ENCODE assay signal across 20 cellular contexts in the genomic region with DNA sequence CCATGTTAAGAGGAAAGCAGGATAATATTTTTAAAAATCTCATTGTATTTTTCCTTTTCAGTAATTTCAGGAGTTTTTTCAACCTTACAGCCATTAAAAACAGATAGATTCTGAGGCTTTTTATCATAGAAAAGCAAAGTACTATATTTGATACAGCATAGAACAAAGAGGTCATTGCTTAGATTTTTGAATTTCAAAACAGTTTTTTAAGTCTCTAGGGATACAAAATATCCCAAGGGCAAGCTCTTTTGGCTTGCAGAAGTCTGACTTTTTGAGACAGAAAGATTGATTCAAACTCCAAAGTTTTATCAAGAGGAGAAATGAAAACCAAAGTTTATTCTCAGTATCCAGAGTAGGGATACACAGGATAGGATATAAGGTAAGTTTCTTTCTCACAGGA. TPM values are rescaled to one million over a fixed set of nuclear protein-coding genes. Genes with fewer than 3 reads are reported as not detected.
"Had no signal": no experiment of that assay in that cellular context is flagged by ENCODE, and none has a peak within 500 bp of the region (broad histone marks: within the 10 kb centered on the region; RNA-seq: fewer than 3 reads in every experiment).

No MANE protein-coding gene starts in this region.

- DNase-seq: effector CD4-positive, alpha-beta T cell; endodermal cell; erythroblast; heart right ventricle; hypothalamus; kidney glomerular epithelial cell; naive thymus-derived CD4-positive, alpha-beta T cell; nephron progenitor cell; posterior cingulate gyrus; spleen; stimulated activated CD4-positive, alpha-beta T cell treated with anti-CD3 and anti-CD28 coated beads, Interleukin-15, amount 100 ng/mL, for 24 hours; stimulated activated CD4-positive, alpha-beta T cell treated with anti-CD3 and anti-CD28 coated beads, Interleukin-1b, Interleukin-23, amount 100 ng/mL, for 48 hours; stimulated activated CD4-positive, alpha-beta T cell treated with anti-CD3 and anti-CD28 coated beads, Interleukin-4, amount 100 ng/mL, for 24 hours; tibial artery; upper lobe of left lung; uterus had no signal

- H3K4me1 Mint-ChIP-seq: endodermal cell, nephron progenitor cell had no signal

- H3K9me3 Mint-ChIP-seq: endodermal cell; naive thymus-derived CD4-positive, alpha-beta T cell; nephron progenitor cell; stimulated activated memory B cell treated with anti-CD40 and anti-IgM and Interleukin-4, amounts not matched to agents 10 μg/mL and 1 μg/mL and 100 μg/mL, for 72 hours; stimulated activated naive CD8-positive, alpha-beta T cell treated with anti-CD3 and anti-CD28 coated beads, Interleukin-15, Interleukin-2, amounts not matched to agents 100 ng/mL and 50 ng/mL, for 24 hours had no signal

- H3K27ac ChIP-seq: heart right ventricle, spleen, tibial artery, upper lobe of left lung, uterus had no signal

- H3K27ac Mint-ChIP-seq: endodermal cell; naive thymus-derived CD4-positive, alpha-beta T cell; nephron progenitor cell; stimulated activated memory B cell treated with anti-CD40 and anti-IgM and Interleukin-4, amounts not matched to agents 10 μg/mL and 1 μg/mL and 100 μg/mL, for 72 hours; stimulated activated naive CD8-positive, alpha-beta T cell treated with anti-CD3 and anti-CD28 coated beads, Interleukin-15, Interleukin-2, amounts not matched to agents 100 ng/mL and 50 ng/mL, for 24 hours had no signal

- H3K27me3 Mint-ChIP-seq: stimulated activated memory B cell treated with anti-CD40 and anti-IgM and Interleukin-4, amounts not matched to agents 10 μg/mL and 1 μg/mL and 100 μg/mL, for 72 hours had no signal

- H3K9me3 ChIP-seq: heart right ventricle, spleen, tibial artery, upper lobe of left lung, uterus had no signal

- H3K4me3 ChIP-seq: heart right ventricle, spleen, tibial artery, upper lobe of left lung, uterus had no signal

- H3K4me3 Mint-ChIP-seq: endodermal cell; naive thymus-derived CD4-positive, alpha-beta T cell; nephron progenitor cell; stimulated activated memory B cell treated with anti-CD40 and anti-IgM and Interleukin-4, amounts not matched to agents 10 μg/mL and 1 μg/mL and 100 μg/mL, for 72 hours; stimulated activated naive CD8-positive, alpha-beta T cell treated with anti-CD3 and anti-CD28 coated beads, Interleukin-15, Interleukin-2, amounts not matched to agents 100 ng/mL and 50 ng/mL, for 24 hours had no signal

- ATAC-seq: heart right ventricle; naive thymus-derived CD4-positive, alpha-beta T cell; sciatic nerve; stimulated activated memory B cell treated with anti-CD40 and anti-IgM and Interleukin-4, amounts not matched to agents 10 μg/mL and 1 μg/mL and 100 μg/mL, for 72 hours had no signal

- H3K27me3 ChIP-seq: heart right ventricle, spleen, tibial artery, upper lobe of left lung, uterus had no signal

- H3K36me3 ChIP-seq: heart right ventricle, spleen, tibial artery, upper lobe of left lung, uterus had no signal

- H3K4me1 ChIP-seq: spleen, upper lobe of left lung, uterus had no signal

RNA-seq across cellular contexts. Expression of gene LEKR1, which starts 49.3 kb away (rescaled TPM):
- total RNA-seq: glomerular endothelial cell had no signal
